Comparison of ENCODE assay signal across 18 cellular contexts in the genomic region with DNA sequence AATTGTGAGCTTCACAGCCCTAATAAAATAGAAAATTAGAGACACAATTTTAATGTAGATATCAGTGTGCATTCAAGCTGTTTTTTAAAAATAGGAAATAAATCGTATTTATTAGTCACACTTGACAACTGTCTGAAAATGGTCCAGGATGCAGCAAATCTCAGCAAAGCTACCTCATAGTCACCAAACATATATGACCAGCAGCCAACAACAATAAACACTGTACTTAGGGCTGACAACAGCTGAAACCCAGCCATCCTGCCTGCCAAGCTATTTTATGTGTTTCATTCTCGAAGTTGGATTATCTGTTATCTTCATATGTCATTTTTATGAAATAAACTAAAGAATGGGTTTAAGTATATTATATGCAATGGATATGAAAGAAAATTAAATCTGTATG.
A peak's percentile ranks its signal among the peaks of the same experiment; 100 is the strongest.
DNase-seq lines count a peak whose midpoint lies in the region; ATAC-seq, FAIRE-seq and TF ChIP-seq lines count a peak whose summit lies in the region.
"Had no signal": no experiment of that assay in that cellular context is flagged by ENCODE, and none has a peak within 500 bp of the region (broad histone marks: within the 10 kb centered on the region; RNA-seq: fewer than 3 reads in every experiment).

No MANE protein-coding gene starts in this region.

- POLR2A ChIA-PET in BJ (lab: Charles Lee), result no interaction called here

- H3K4me1 Mint-ChIP-seq in activated T-cell treated with anti-CD3 and anti-CD28 coated beads, Interleukin-2, amount 50 U/mL, for 4 hours (ENCODE audit: low read depth), result peaks cover 3% of the 10 kb centered on the region

- TF ChIP-seq CTCF in BJ (IDR thresholded peaks at IDR 0.05; ENCODE audit: insufficient read depth, low read depth, low read length) (no peak), choroid plexus epithelial cell (conservative IDR thresholded peaks at IDR 0.05; ENCODE audit: low read depth, low read length) (no peak)

- H3K36me3 Mint-ChIP-seq in activated T-cell treated with anti-CD3 and anti-CD28 coated beads, Interleukin-2, amount 50 U/mL, for 4 hours (ENCODE audit: insufficient read depth), result no peaks in the 10 kb centered on the region
- H3K36me3 Mint-ChIP-seq: CD4-positive, alpha-beta memory T cell; IgD-negative memory B cell had no signal

- no peak for TF ChIP-seq POLR2A in GM12892 (IDR thresholded peaks at IDR 0.05; ENCODE audit: low read depth, low read length)

- H3K36me3 ChIP-seq in BJ (ENCODE audit: control insufficient read depth, insufficient read depth, low read length), result no peaks in the 10 kb centered on the region

- ATAC-seq in HG02571 (IDR thresholded peaks at IDR 0.05; ENCODE audit: unreplicated experiment), result no peak
- no peak for ATAC-seq in activated T-cell treated with anti-CD3 and anti-CD28 coated beads, Interleukin-2, amount 50 U/mL, for 4 hours
- ATAC-seq: A549 had no signal

- FAIRE-seq in GM12892 (lab: Jason Lieb, UNC), result no peak
- FAIRE-seq: A549, D721Med had no signal

- H3K27ac ChIP-seq in caudate nucleus (ENCODE audit: low read depth, low read length), result no peak overlapping the region
- H3K27ac ChIP-seq: A549 had no signal

- H3K9me3 Mint-ChIP-seq in activated T-cell treated with anti-CD3 and anti-CD28 coated beads, Interleukin-2, amount 50 U/mL, for 4 hours, result no peaks in the 10 kb centered on the region
- H3K9me3 Mint-ChIP-seq: CD4-positive, alpha-beta memory T cell; IgD-negative memory B cell had no signal

- H3K27me3 Mint-ChIP-seq in activated T-cell treated with anti-CD3 and anti-CD28 coated beads, Interleukin-2, amount 50 U/mL, for 4 hours (ENCODE audit: low read depth), result no peaks in the 10 kb centered on the region
- H3K27me3 Mint-ChIP-seq: CD4-positive, alpha-beta memory T cell; IgD-negative memory B cell had no signal

- no peak overlapping the region for H3K4me3 Mint-ChIP-seq in activated T-cell treated with anti-CD3 and anti-CD28 coated beads, Interleukin-2, amount 50 U/mL, for 4 hours
- H3K4me3 Mint-ChIP-seq: CD4-positive, alpha-beta memory T cell had no signal

- peak; percentile 9 for DNase-seq in BJ (ENCODE audit: low read depth)
- peak; percentile 77 for DNase-seq in LHCN-M2 (ENCODE audit: low read depth)
- DNase-seq in choroid plexus epithelial cell (ENCODE audit: low read depth), result peak; percentile 9
- DNase-seq in myocyte (ENCODE audit: low read depth), result peak; percentile 21
- DNase-seq in GM12892 (ENCODE audit: insufficient read length), result no peak
- DNase-seq in caudate nucleus (lab: John Stamatoyannopoulos, UW), result no peak
- DNase-seq in activated T-cell treated with anti-CD3 and anti-CD28 coated beads, Interleukin-2, amount 50 U/mL, for 4 hours, result no peak
- DNase-seq: CD4-positive, alpha-beta memory T cell; DND-41; NCI-H1048; NCI-H146; NCI-H226; NCI-H526 treated with DMSO at 0.1 percent for 48 hours; RPMI8226 had no signal

- CTCF ChIA-PET in BJ (lab: Yijun Ruan, JAX), result interaction anchor here (0.6 to 1.1 kb wide), 2 partner anchors 12 to 1005 kb away, joined by 3 read pairs; no protein-coding TSS in a partner anchor

- no peaks in the 10 kb centered on the region for H3K27me3 ChIP-seq in BJ (ENCODE audit: control insufficient read depth, insufficient read depth, low read length)

- H3K4me3 ChIP-seq in BJ (ENCODE audit: low read depth, low read length) (no peak overlapping the region), choroid plexus epithelial cell (ENCODE audit: low read depth, low read length) (no peak overlapping the region)
- H3K4me3 ChIP-seq: A549 had no signal

Comparison
In these comparisons a context has a peak if more than half of its experiments do, and no peak if none do; other contexts are left out.
1. DNase-seq: peak in BJ (single experiment), LHCN-M2 (single experiment), choroid plexus epithelial cell (single experiment) and myocyte (single experiment); none in GM12892 (single experiment), caudate nucleus (0 of 61) and activated T-cell treated with anti-CD3 and anti-CD28 coated beads, Interleukin-2, amount 50 U/mL, for 4 hours (single experiment).